In genomic region chr19:35213678-35214632, GRCh38 we compare ENCODE assay signal across 8 cellular contexts. TPM values are rescaled to one million over a fixed set of nuclear protein-coding genes. Genes with fewer than 3 reads are reported as not detected.
DNase-seq lines count a peak whose midpoint lies in the region; ATAC-seq, FAIRE-seq and TF ChIP-seq lines count a peak whose summit lies in the region.

No MANE protein-coding gene starts in this region.

- CTCF ChIA-PET in CD8-positive, alpha-beta T cell (lab: Charles Lee), result interaction anchor here (0.6 to 3.5 kb wide), 7 partner anchors 8 to 71 kb away, joined by 3 to 16 read pairs (median 4); partner anchors contain the start of genes FXYD7 and USF2

- no peak overlapping the region for H3K4me2 ChIP-seq in astrocyte (ENCODE audit: low read length)

- H3K4me1 Mint-ChIP-seq in CD8-positive, alpha-beta T cell (ENCODE audit: low read depth), result peaks cover 64% of the 10 kb centered on the region
- H3K4me1 Mint-ChIP-seq in T-helper 17 cell, result peaks cover 34% of the 10 kb centered on the region
- no peaks in the 10 kb centered on the region for H3K4me1 Mint-ChIP-seq in astrocyte (ENCODE audit: low read depth, unreplicated experiment)

- POLR2A ChIA-PET in CD8-positive, alpha-beta T cell (lab: Charles Lee), result interaction anchor here (0.7 to 2.5 kb wide), 5 partner anchors 15 to 55 kb away, joined by 3 to 17 read pairs (median 3); no protein-coding TSS in a partner anchor

- TF ChIP-seq CTCF in CD8-positive, alpha-beta T cell (IDR thresholded peaks at IDR 0.05), result no peak
- no peak for TF ChIP-seq CTCF in astrocyte (IDR thresholded peaks at IDR 0.05; ENCODE audit: insufficient read depth, low read depth, low read length)

- no peak for FAIRE-seq in astrocyte (lab: Jason Lieb, UNC)

- H3K27me3 Mint-ChIP-seq in CD8-positive, alpha-beta T cell (ENCODE audit: low read depth), result no peaks in the 10 kb centered on the region
- H3K27me3 Mint-ChIP-seq in T-helper 17 cell, result no peaks in the 10 kb centered on the region
- H3K27me3 Mint-ChIP-seq in astrocyte (ENCODE audit: low read depth, unreplicated experiment), result no peaks in the 10 kb centered on the region

- no peaks in the 10 kb centered on the region for H3K79me2 ChIP-seq in astrocyte (ENCODE audit: insufficient read depth, low read length)

- ATAC-seq in CD8-positive, alpha-beta T cell, result peak; percentile 34
- ATAC-seq in GM21576 (IDR thresholded peaks at IDR 0.05; ENCODE audit: unreplicated experiment) (peak; percentile 61), T-helper 17 cell (peak; percentile 48), GM19395 (IDR thresholded peaks at IDR 0.05; ENCODE audit: unreplicated experiment) (no peak)

- no peaks in the 10 kb centered on the region for H3K36me3 ChIP-seq in CD8-positive, alpha-beta T cell (ENCODE audit: insufficient read depth, low read length)
- no peaks in the 10 kb centered on the region for H3K36me3 ChIP-seq in astrocyte (ENCODE audit: insufficient read depth, low read length)

- H2AFZ ChIP-seq in astrocyte (ENCODE audit: low read depth, low read length), result no peak overlapping the region

- intact Hi-C loops in CD8-positive, alpha-beta T cell (cut with DNase I, micrococcal nuclease), result loop anchor here (1.0 to 10.0 kb wide), 8 partner anchors 8 to 691 kb away; partner anchors contain the start of genes HCST (in 2 of the 2), NFKBID (in 2 of the 2), GRAMD1A (in 1 of the 2) and LSR (in 1 of the 2)

- no peak overlapping the region for H3K4me3 ChIP-seq in CD8-positive, alpha-beta T cell (ENCODE audit: low read depth, low read length)
- H3K4me3 ChIP-seq in astrocyte (ENCODE audit: insufficient read depth, low read depth, low read length), result no peak overlapping the region

- no peaks in the 10 kb centered on the region for H3K9me3 ChIP-seq in CD8-positive, alpha-beta T cell (ENCODE audit: low read length)
- no peaks in the 10 kb centered on the region for H3K9me3 ChIP-seq in T-helper 17 cell (ENCODE audit: control insufficient read depth, low read length, poor library complexity, severe bottlenecking)
- H3K9me3 ChIP-seq in astrocyte (ENCODE audit: insufficient read depth, low read depth, low read length), result no peaks in the 10 kb centered on the region

- H3K27ac ChIP-seq in CD8-positive, alpha-beta T cell (ENCODE audit: low read depth, low read length), result peak overlapping the region; percentile 96
- H3K27ac ChIP-seq in astrocyte (ENCODE audit: low read depth, low read length), result no peak overlapping the region
- H3K27ac ChIP-seq in layer of hippocampus (ENCODE audit: low read depth, low read length), result peak overlapping the region; percentile 38

- H3K36me3 Mint-ChIP-seq in CD8-positive, alpha-beta T cell, result no peaks in the 10 kb centered on the region
- H3K36me3 Mint-ChIP-seq in T-helper 17 cell (ENCODE audit: low read depth) (no peaks in the 10 kb centered on the region), astrocyte (ENCODE audit: low read depth, unreplicated experiment) (no peaks in the 10 kb centered on the region)

- H3K27me3 ChIP-seq in CD8-positive, alpha-beta T cell (ENCODE audit: insufficient read depth, low read length), result no peaks in the 10 kb centered on the region
- H3K27me3 ChIP-seq in astrocyte (ENCODE audit: insufficient read depth, low read length) (no peaks in the 10 kb centered on the region), layer of hippocampus (ENCODE audit: control insufficient read depth, insufficient read depth, low read length) (no peaks in the 10 kb centered on the region)

- peaks cover 3% of the 10 kb centered on the region for H3K9me3 Mint-ChIP-seq in CD8-positive, alpha-beta T cell
- H3K9me3 Mint-ChIP-seq in astrocyte (ENCODE audit: unreplicated experiment), result peaks cover 8% of the 10 kb centered on the region

- H4K20me1 ChIP-seq in astrocyte (ENCODE audit: insufficient read depth, low read length), result no peaks in the 10 kb centered on the region

- peak; percentile 60 to 88 (median 80) for DNase-seq in CD8-positive, alpha-beta T cell
- DNase-seq in NCI-H1092 treated with DMSO at 0.1 percent for 48 hours (lab: John Stamatoyannopoulos, UW), result peak; percentile 41
- DNase-seq in T-helper 17 cell, result peak; percentile 40 to 69 (median 65)
- peak; percentile 7 for DNase-seq in astrocyte (ENCODE audit: low read depth)
- peak; percentile 59 to 61 for DNase-seq in stimulated activated CD8-positive, alpha-beta memory T cell treated with anti-CD3 and anti-CD28 coated beads, Interleukin-15, amount 100 ng/mL, for 48 hours (ENCODE audit: low read depth in 2 of 2)

- H3K9ac ChIP-seq in astrocyte (ENCODE audit: low read length), result no peak overlapping the region

- peak overlapping the region; percentile 65 for H3K4me3 Mint-ChIP-seq in CD8-positive, alpha-beta T cell
- H3K4me3 Mint-ChIP-seq in T-helper 17 cell (peak overlapping the region; percentile 68), astrocyte (ENCODE audit: unreplicated experiment) (no peak overlapping the region)

- H3K4me1 ChIP-seq in CD8-positive, alpha-beta T cell (ENCODE audit: insufficient read depth, low read length), result peaks cover 56% of the 10 kb centered on the region
- peaks cover 4% of the 10 kb centered on the region for H3K4me1 ChIP-seq in astrocyte (ENCODE audit: insufficient read depth, low read length)

- H3K27ac Mint-ChIP-seq in CD8-positive, alpha-beta T cell, result peak overlapping the region; percentile 100
- peak overlapping the region; percentile 99 for H3K27ac Mint-ChIP-seq in T-helper 17 cell
- no peak overlapping the region for H3K27ac Mint-ChIP-seq in astrocyte (ENCODE audit: unreplicated experiment)

RNA-seq across cellular contexts. Expression of gene FAM187B, which starts 14.6 kb away (rescaled TPM):
- total RNA-seq in CD8-positive, alpha-beta T cell, result not detected
- not detected for total RNA-seq in T-helper 17 cell
- total RNA-seq in astrocyte, result not detected in 2 replicates

RNA-seq across cellular contexts. Expression of gene LSR, which starts 34.8 kb away (rescaled TPM):
- total RNA-seq in CD8-positive, alpha-beta T cell, result 10 to 100 TPM; 97.9 to 99.5 TPM
- total RNA-seq in T-helper 17 cell, result 10 to 100 TPM; 42.6 to 44.5 TPM
- 8.4 and 18.1 TPM in 2 replicates for total RNA-seq in astrocyte

RNA-seq across cellular contexts. Expression of gene USF2, which starts 54.8 kb away (rescaled TPM):
- 100 to 1,000 TPM; 252 to 268 TPM for total RNA-seq in CD8-positive, alpha-beta T cell
- total RNA-seq in T-helper 17 cell (100 to 1,000 TPM; 204 to 299 TPM), astrocyte (68.9 and 70.0 TPM in 2 replicates)

RNA-seq across cellular contexts. Expression of gene FXYD5, which starts 59.4 kb away (rescaled TPM):
- total RNA-seq in CD8-positive, alpha-beta T cell, result 100 to 1,000 TPM; 426 to 440 TPM
- 100 to 1,000 TPM; 533 to 557 TPM for total RNA-seq in T-helper 17 cell
- 96.9 and 108 TPM in 2 replicates for total RNA-seq in astrocyte

Comparison
In these comparisons a context has a peak if more than half of its experiments do, and no peak if none do; other contexts are left out.
1. DNase-seq: peak in every context shown above with its lines; median percentile 80 in CD8-positive, alpha-beta T cell; 65 in T-helper 17 cell; 60 in stimulated activated CD8-positive, alpha-beta memory T cell treated with anti-CD3 and anti-CD28 coated beads, Interleukin-15, amount 100 ng/mL, for 48 hours; 41 in NCI-H1092 treated with DMSO at 0.1 percent for 48 hours; 7 in astrocyte.